In the genomic region with DNA sequence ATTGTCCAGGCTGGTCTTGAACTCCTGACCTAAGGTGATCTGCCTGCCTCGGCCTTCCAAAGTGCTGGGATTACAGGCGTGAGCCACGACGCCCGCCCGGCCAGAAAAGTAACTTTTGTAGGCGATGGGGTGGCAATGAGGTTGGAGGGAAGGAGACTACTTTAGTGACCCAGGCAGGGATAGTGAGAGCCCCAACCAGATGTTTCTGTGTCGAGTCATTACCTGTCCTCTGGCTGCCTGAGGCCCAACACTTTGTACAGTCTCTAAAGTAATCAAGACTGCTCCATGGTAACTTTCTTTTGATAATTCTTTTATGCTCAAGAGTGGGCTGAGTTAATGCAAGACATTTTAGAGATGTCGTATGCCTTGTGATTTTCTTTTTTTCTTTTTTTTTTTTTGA, we compare ENCODE assay signal across 24 cellular contexts. TPM values are rescaled to one million over a fixed set of nuclear protein-coding genes. Genes with fewer than 3 reads are reported as not detected.
DNase-seq lines count a peak whose midpoint lies in the region; ATAC-seq and TF ChIP-seq lines count a peak whose summit lies in the region.
"Had no signal": no experiment of that assay in that cellular context is flagged by ENCODE, and none has a peak within 500 bp of the region (broad histone marks: within the 10 kb centered on the region; RNA-seq: fewer than 3 reads in every experiment).

No MANE protein-coding gene starts in this region.

- no peak overlapping the region for H3K4me3 ChIP-seq in HCT116 (replicated peaks in 1 of 2; ENCODE audit: low read depth in 1 of 2, low read length in 2 of 2)
- H3K4me3 ChIP-seq in RWPE2 (ENCODE audit: severe bottlenecking), result no peak overlapping the region
- H3K4me3 ChIP-seq in Peyer's patch, result no peak overlapping the region
- H3K4me3 ChIP-seq: GM23248, HAP-1, SJSA1 had no signal

- POLR2A ChIA-PET in HCT116 (lab: Charles Lee), result no interaction called here
- POLR2A ChIA-PET in naive thymus-derived CD8-positive, alpha-beta T cell (lab: Charles Lee), result no interaction called here

- no peaks in the 10 kb centered on the region for H3K79me2 ChIP-seq in HCT116 (ENCODE audit: insufficient read depth, low read length)

- H3K4me1 ChIP-seq in HCT116 (ENCODE audit: control insufficient read depth in 1 of 2, insufficient read depth in 2 of 2, low read length in 2 of 2), result peaks cover 4 to 12% of the 10 kb centered on the region in 2 experiments
- peaks cover 3% of the 10 kb centered on the region for H3K4me1 ChIP-seq in RWPE2 (ENCODE audit: insufficient read depth, poor library complexity, severe bottlenecking)
- peaks cover 0 to 7% (median 0%) of the 10 kb centered on the region in 4 donors for H3K4me1 ChIP-seq in Peyer's patch
- H3K4me1 ChIP-seq: SJSA1 had no signal

- CTCF ChIA-PET in HCT116 (lab: Charles Lee), result no interaction called here

- H3K27ac Mint-ChIP-seq in natural killer cell, result no peak overlapping the region
- H3K27ac Mint-ChIP-seq in naive thymus-derived CD8-positive, alpha-beta T cell, result no peak overlapping the region
- H3K27ac Mint-ChIP-seq: CD4-positive, CD25-positive, alpha-beta regulatory T cell; IgD-negative memory B cell had no signal

- H3K27me3 Mint-ChIP-seq in natural killer cell (ENCODE audit: low read depth in 2 of 2), result peaks cover 10 to 26% of the 10 kb centered on the region in 2 donors
- peaks cover 16 to 48% (median 24%) of the 10 kb centered on the region in 5 donors for H3K27me3 Mint-ChIP-seq in naive thymus-derived CD8-positive, alpha-beta T cell

- H3K27me3 ChIP-seq in HCT116 (ENCODE audit: insufficient read depth, low read length) (no peaks in the 10 kb centered on the region), RWPE2 (ENCODE audit: insufficient read depth, poor library complexity, severe bottlenecking) (no peaks in the 10 kb centered on the region), Peyer's patch (no peaks in the 10 kb centered on the region)
- H3K27me3 ChIP-seq: SJSA1 had no signal

- RAD21 ChIA-PET in HCT116 (lab: Charles Lee; ENCODE audit: low non-redundant PET in 1 of 2, low total read pairs in 2 of 2, uncharacterized antibody in 2 of 2, unreplicated experiment in 2 of 2), result no interaction called here

- BruUV-seq in HCT116 (replicated peaks; lab: Mats Ljungman, UMichigan), result no TSS peak

- peak overlapping the region; percentile 37 for H3K4me2 ChIP-seq in HCT116 (ENCODE audit: low read length)

- no peaks in the 10 kb centered on the region for H3K9me3 Mint-ChIP-seq in natural killer cell
- peaks cover 0 to 7% (median 0%) of the 10 kb centered on the region in 9 donors for H3K9me3 Mint-ChIP-seq in naive thymus-derived CD8-positive, alpha-beta T cell
- H3K9me3 Mint-ChIP-seq: CD4-positive, CD25-positive, alpha-beta regulatory T cell; IgD-negative memory B cell had no signal

- no peak for TF ChIP-seq CTCF in HCT116 (IDR thresholded peaks at IDR 0.05 in 2 of 3, conservative IDR thresholded peaks at IDR 0.05 in 1 of 3; ENCODE audit: borderline replicate concordance in 1 of 3, insufficient read depth in 1 of 3, low read depth in 2 of 3, low read length in 2 of 3)
- TF ChIP-seq CTCF in RWPE2 (IDR thresholded peaks at IDR 0.05; ENCODE audit: poor library complexity, severe bottlenecking), result no peak
- no peak for TF ChIP-seq CTCF in natural killer cell (IDR thresholded peaks at IDR 0.05)
- TF ChIP-seq CTCF in Peyer's patch (IDR thresholded peaks at IDR 0.05), result no peak

- H3K9me2 ChIP-seq in HCT116 (ENCODE audit: insufficient read depth), result no peaks in the 10 kb centered on the region

- H3K4me3 Mint-ChIP-seq in natural killer cell, result no peak overlapping the region
- H3K4me3 Mint-ChIP-seq in naive thymus-derived CD8-positive, alpha-beta T cell, result no peak overlapping the region
- H3K4me3 Mint-ChIP-seq: CD4-positive, CD25-positive, alpha-beta regulatory T cell had no signal

- no peaks in the 10 kb centered on the region for H3K36me3 Mint-ChIP-seq in natural killer cell
- H3K36me3 Mint-ChIP-seq in naive thymus-derived CD8-positive, alpha-beta T cell, result no peaks in the 10 kb centered on the region
- H3K36me3 Mint-ChIP-seq: CD4-positive, CD25-positive, alpha-beta regulatory T cell had no signal

- peak; percentile 10 for DNase-seq in HCT116 (ENCODE audit: low read depth, low spot score)
- no peak for DNase-seq in RWPE2 (ENCODE audit: low spot score)
- DNase-seq in islet precursor cell, result peak; percentile 72
- DNase-seq in natural killer cell, result no peak
- no peak for DNase-seq in naive thymus-derived CD8-positive, alpha-beta T cell
- DNase-seq in effector CD8-positive, alpha-beta T cell (lab: John Stamatoyannopoulos, UW), result no peak
- DNase-seq in Peyer's patch, result no peak
- DNase-seq: CD4-positive, CD25-positive, alpha-beta regulatory T cell; COR-L47; DMS 273 treated with DMSO at 0.1 percent for 48 hours; DMS79 treated with DMSO at 0.1 percent for 48 hours; GDM1; GM23248; NCI-H1092 treated with DMSO at 0.1 percent for 48 hours; NCI-H1436 treated with DMSO at 0.1 percent for 48 hours; NCI-H1930; NCI-H345; NCI-H524; NCI-H774; NK-92 treated with Interleukin-12 subunit alpha and Interleukin-12 subunit beta, amount 100 ng/mL, for 24 hours had no signal

- H2AFZ ChIP-seq in HCT116 (ENCODE audit: low read depth, low read length, poor library complexity, severe bottlenecking), result no peak overlapping the region
- H2AFZ ChIP-seq: GM23248 had no signal

- H3K4me1 Mint-ChIP-seq in natural killer cell, result no peaks in the 10 kb centered on the region
- peaks cover 0 to 2% (median 0%) of the 10 kb centered on the region in 4 donors for H3K4me1 Mint-ChIP-seq in naive thymus-derived CD8-positive, alpha-beta T cell
- H3K4me1 Mint-ChIP-seq: CD4-positive, CD25-positive, alpha-beta regulatory T cell; IgD-negative memory B cell had no signal

- TF ChIP-seq POLR2A in HCT116 (IDR thresholded peaks at IDR 0.05; ENCODE audit: borderline replicate concordance, extremely low read depth, insufficient read depth, insufficient read length) (no peak), Peyer's patch (IDR thresholded peaks at IDR 0.05) (no peak)

- no peaks in the 10 kb centered on the region for H4K20me1 ChIP-seq in HCT116 (ENCODE audit: insufficient read depth)

- H3K27ac ChIP-seq in HCT116 (ENCODE audit: low read depth, low read length), result no peak overlapping the region
- no peak overlapping the region for H3K27ac ChIP-seq in RWPE2 (ENCODE audit: poor library complexity, severe bottlenecking)
- no peak overlapping the region for H3K27ac ChIP-seq in Peyer's patch
- H3K27ac ChIP-seq: GM23248, SJSA1 had no signal

- H3K9ac ChIP-seq in HCT116 (ENCODE audit: low read length), result no peak overlapping the region
- H3K9ac ChIP-seq: GM23248 had no signal

- ATAC-seq in HCT116 (peak; percentile 78), RWPE2 (ENCODE audit: low read depth) (peak; percentile 61; the same call in 1 of the 3 replicates), natural killer cell (no peak)
- no peak for ATAC-seq in naive thymus-derived CD8-positive, alpha-beta T cell
- ATAC-seq: Right ventricle myocardium inferior had no signal

- no peaks in the 10 kb centered on the region for H3K9me3 ChIP-seq in HCT116 (ENCODE audit: control insufficient read depth in 1 of 2, insufficient read depth in 1 of 2, low read depth in 1 of 2, low read length in 2 of 2)
- no peaks in the 10 kb centered on the region for H3K9me3 ChIP-seq in RWPE2 (ENCODE audit: severe bottlenecking)
- no peaks in the 10 kb centered on the region for H3K9me3 ChIP-seq in Peyer's patch
- H3K9me3 ChIP-seq: HAP-1, SJSA1 had no signal

- TF ChIP-seq RAD21 in HCT116 (IDR thresholded peaks at IDR 0.05; ENCODE audit: low read depth), result no peak

- intact Hi-C loops in HCT116 (cut with micrococcal nuclease) (no loop called here), natural killer cell (cut with micrococcal nuclease) (no loop called here)

- H3K36me3 ChIP-seq in HCT116 (ENCODE audit: control insufficient read depth in 1 of 2, insufficient read depth in 2 of 2, low read length in 2 of 2) (no peaks in the 10 kb centered on the region), RWPE2 (ENCODE audit: low read depth) (no peaks in the 10 kb centered on the region), Peyer's patch (no peaks in the 10 kb centered on the region)
- H3K36me3 ChIP-seq: HAP-1, SJSA1 had no signal

TF ChIP-seq in HCT116, 20 proteins besides CTCF, POLR2A, EP300 and RAD21:
- TF ChIP-seq, protein P1, sequence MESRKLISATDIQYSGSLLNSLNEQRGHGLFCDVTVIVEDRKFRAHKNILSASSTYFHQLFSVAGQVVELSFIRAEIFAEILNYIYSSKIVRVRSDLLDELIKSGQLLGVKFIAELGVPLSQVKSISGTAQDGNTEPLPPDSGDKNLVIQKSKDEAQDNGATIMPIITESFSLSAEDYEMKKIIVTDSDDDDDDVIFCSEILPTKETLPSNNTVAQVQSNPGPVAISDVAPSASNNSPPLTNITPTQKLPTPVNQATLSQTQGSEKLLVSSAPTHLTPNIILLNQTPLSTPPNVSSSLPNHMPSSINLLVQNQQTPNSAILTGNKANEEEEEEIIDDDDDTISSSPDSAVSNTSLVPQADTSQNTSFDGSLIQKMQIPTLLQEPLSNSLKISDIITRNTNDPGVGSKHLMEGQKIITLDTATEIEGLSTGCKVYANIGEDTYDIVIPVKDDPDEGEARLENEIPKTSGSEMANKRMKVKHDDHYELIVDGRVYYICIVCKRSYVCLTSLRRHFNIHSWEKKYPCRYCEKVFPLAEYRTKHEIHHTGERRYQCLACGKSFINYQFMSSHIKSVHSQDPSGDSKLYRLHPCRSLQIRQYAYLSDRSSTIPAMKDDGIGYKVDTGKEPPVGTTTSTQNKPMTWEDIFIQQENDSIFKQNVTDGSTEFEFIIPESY (IDR thresholded peaks at IDR 0.05; ENCODE audit: extremely low read depth, insufficient replicate concordance, low read length), result no peak
- TF ChIP-seq FOSL1 (IDR thresholded peaks at IDR 0.05; ENCODE audit: low read depth), result peak; percentile 29; the same call in 1 of the 2 replicates
TF ChIP-seq in HCT116: peak in this region for 1.

RNA-seq across cellular contexts. Expression of a gene that starts 6.8 kb away (rescaled TPM):
- total RNA-seq in HCT116 (2021; ENCODE audit: unreplicated experiment) (11.7 TPM), natural killer cell (1 to 10 TPM in 2 of 3 donors, under 1 TPM in 1; 0.63 to 6.2 (median 2.7) TPM), Peyer's patch (100 to 1,000 TPM in 1 of 4 donors, 10 to 100 TPM in 3; 17.2 to 141 (median 38.1) TPM)
- 1.8 and 2.4 TPM in 2 replicates for polyA plus RNA-seq in HCT116 (2012)
- not detected for total RNA-seq in naive thymus-derived CD8-positive, alpha-beta T cell
- not detected for polyA plus RNA-seq in naive thymus-derived CD8-positive, alpha-beta T cell
- total RNA-seq: CD4-positive, CD25-positive, alpha-beta regulatory T cell had no signal

Comparison
In these comparisons a context has a peak if more than half of its experiments do, and no peak if none do; other contexts are left out.
1. ATAC-seq: peak in HCT116 (single experiment) and RWPE2 (single experiment); none in natural killer cell (0 of 3) and naive thymus-derived CD8-positive, alpha-beta T cell (0 of 2).
2. DNase-seq: peak in HCT116 (single experiment) and islet precursor cell (single experiment); none in RWPE2 (single experiment), natural killer cell (single experiment), naive thymus-derived CD8-positive, alpha-beta T cell (0 of 10), effector CD8-positive, alpha-beta T cell (single experiment) and Peyer's patch (0 of 3).